13 cellular contexts compared by ENCODE assay signal in the genomic region with DNA sequence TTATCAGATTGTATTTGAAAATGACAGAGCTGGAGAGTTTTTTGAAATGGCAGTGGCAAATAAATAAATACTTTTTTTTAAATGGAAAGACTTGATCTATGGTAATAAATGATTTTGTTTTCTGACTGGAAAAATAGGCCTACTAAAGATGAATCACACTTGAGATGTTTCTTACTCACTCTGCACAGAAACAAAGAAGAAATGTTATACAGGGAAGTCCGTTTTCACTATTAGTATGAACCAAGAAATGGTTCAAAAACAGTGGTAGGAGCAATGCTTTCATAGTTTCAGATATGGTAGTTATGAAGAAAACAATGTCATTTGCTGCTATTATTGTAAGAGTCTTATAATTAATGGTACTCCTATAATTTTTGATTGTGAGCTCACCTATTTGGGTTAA. TPM values are rescaled to one million over a fixed set of nuclear protein-coding genes. Genes with fewer than 3 reads are reported as not detected.
A peak's percentile ranks its signal among the peaks of the same experiment; 100 is the strongest.
DNase-seq lines count a peak whose midpoint lies in the region; ATAC-seq and TF ChIP-seq lines count a peak whose summit lies in the region.
"Had no signal": no experiment of that assay in that cellular context is flagged by ENCODE, and none has a peak within 500 bp of the region (broad histone marks: within the 10 kb centered on the region; RNA-seq: fewer than 3 reads in every experiment).

No MANE protein-coding gene starts in this region.

- H3K4me3 Mint-ChIP-seq in activated naive CD8-positive, alpha-beta T cell treated with anti-CD3 and anti-CD28 coated beads, Interleukin-2, amount 50 U/mL, for 24 hours: peak overlapping the region; percentile 10
- H3K4me3 Mint-ChIP-seq: CD14-positive monocyte, memory B cell had no signal

- DNase-seq in ELR (ENCODE audit: low read depth): peak; percentile 46
- no peak for DNase-seq in activated naive CD8-positive, alpha-beta T cell treated with anti-CD3 and anti-CD28 coated beads, Interleukin-2, amount 50 U/mL, for 24 hours
- DNase-seq in GM19240 (ENCODE audit: insufficient read length, low spot score): no peak
- no peak for DNase-seq in stomach
- no peak for DNase-seq in NOMO-1 treated with dmso at 0.1 percent for 144 hours (lab: John Stamatoyannopoulos, UW; ENCODE audit: unreplicated experiment)
- no peak for DNase-seq in tibial artery
- DNase-seq: hippocampal formation; stimulated activated naive CD4-positive, alpha-beta T cell treated with Interleukin-2 at 50 U/mL for 16 hours had no signal

- intact Hi-C loops in stomach (cut with DNase I; ENCODE audit: low total_unique reads) (no loop called here), tibial artery (cut with DNase I; ENCODE audit: low total_unique reads) (no loop called here)

- H3K27ac ChIP-seq in stomach (no peak overlapping the region), tibial artery (no peak overlapping the region)

- peaks cover 5% of the 10 kb centered on the region for H3K9me3 Mint-ChIP-seq in activated naive CD8-positive, alpha-beta T cell treated with anti-CD3 and anti-CD28 coated beads, Interleukin-2, amount 50 U/mL, for 24 hours
- H3K9me3 Mint-ChIP-seq: memory B cell had no signal

- no peaks in the 10 kb centered on the region for H3K36me3 ChIP-seq in stomach
- no peaks in the 10 kb centered on the region for H3K36me3 ChIP-seq in tibial artery

- no peak overlapping the region for H3K4me3 ChIP-seq in stomach
- H3K4me3 ChIP-seq in tibial artery: no peak overlapping the region

- ATAC-seq in GM19043 (IDR thresholded peaks at IDR 0.05; ENCODE audit: low read depth, unreplicated experiment) (peak; percentile 65), HG03280 (IDR thresholded peaks at IDR 0.05; ENCODE audit: unreplicated experiment) (peak; percentile 71)
- peak; percentile 26 for ATAC-seq in activated naive CD8-positive, alpha-beta T cell treated with anti-CD3 and anti-CD28 coated beads, Interleukin-2, amount 50 U/mL, for 24 hours

- no peak for TF ChIP-seq EP300 in stomach (IDR thresholded peaks at IDR 0.05)

- 78 to 88% (median 82%) methylated on average over 1 of the region's 1 CpG for WGBS in stomach, 5 donors

- H3K9me3 ChIP-seq in stomach (no peaks in the 10 kb centered on the region), tibial artery (no peaks in the 10 kb centered on the region)

- H3K4me1 ChIP-seq in stomach: peaks cover 0 to 8% (median 6%) of the 10 kb centered on the region in 4 donors
- no peaks in the 10 kb centered on the region for H3K4me1 ChIP-seq in tibial artery

- H3K27ac Mint-ChIP-seq in activated naive CD8-positive, alpha-beta T cell treated with anti-CD3 and anti-CD28 coated beads, Interleukin-2, amount 50 U/mL, for 24 hours: peak overlapping the region; percentile 99
- H3K27ac Mint-ChIP-seq: CD14-positive monocyte, memory B cell had no signal

- no peaks in the 10 kb centered on the region for H3K27me3 Mint-ChIP-seq in activated naive CD8-positive, alpha-beta T cell treated with anti-CD3 and anti-CD28 coated beads, Interleukin-2, amount 50 U/mL, for 24 hours

- H3K27me3 ChIP-seq in stomach (no peaks in the 10 kb centered on the region), tibial artery (no peaks in the 10 kb centered on the region)

- peaks cover 59% of the 10 kb centered on the region for H3K36me3 Mint-ChIP-seq in activated naive CD8-positive, alpha-beta T cell treated with anti-CD3 and anti-CD28 coated beads, Interleukin-2, amount 50 U/mL, for 24 hours (ENCODE audit: low read depth)
- H3K36me3 Mint-ChIP-seq: CD14-positive monocyte, memory B cell had no signal

- no peak for TF ChIP-seq POLR2A in stomach (IDR thresholded peaks at IDR 0.05)

- H3K4me1 Mint-ChIP-seq in activated naive CD8-positive, alpha-beta T cell treated with anti-CD3 and anti-CD28 coated beads, Interleukin-2, amount 50 U/mL, for 24 hours: peaks cover 100% of the 10 kb centered on the region
- H3K4me1 Mint-ChIP-seq: memory B cell had no signal

- TF ChIP-seq CTCF in stomach (IDR thresholded peaks at IDR 0.05) (no peak), tibial artery (IDR thresholded peaks at IDR 0.05) (no peak)

RNA-seq across cellular contexts. Expression of gene CD28, which starts 30.9 kb away (rescaled TPM):
- 1 to 10 TPM in 2 of 5 donors, under 1 TPM in 1, not detected in 2; 0.29 to 4.4 (median 2.9) TPM for total RNA-seq in stomach
- polyA plus RNA-seq in stomach: under 1 TPM; 0.15 to 0.25 (median 0.23) TPM
- total RNA-seq: SK-MEL-5 had no signal
